In genomic region chr6:44135875-44136274, GRCh38 we compare ENCODE assay signal across 1 cellular context.
TF ChIP-seq lines count a peak whose summit lies in the region.

No MANE protein-coding gene starts in this region.

TF ChIP-seq in WTC11, 78 proteins besides CTCF, POLR2A, EP300 and RAD21 (continued from another document):
- TF ChIP-seq SP1 (CRISPR knock-in tag; conservative IDR thresholded peaks at IDR 0.05) = no peak
- no peak for TF ChIP-seq GABPB1 (CRISPR knock-in tag; IDR thresholded peaks at IDR 0.05)
- no peak for TF ChIP-seq SMAD3 (CRISPR knock-in tag; IDR thresholded peaks at IDR 0.05; ENCODE audit: borderline replicate concordance)
- TF ChIP-seq FOXK1 (CRISPR knock-in tag; IDR thresholded peaks at IDR 0.05) = no peak
- TF ChIP-seq, protein P1, sequence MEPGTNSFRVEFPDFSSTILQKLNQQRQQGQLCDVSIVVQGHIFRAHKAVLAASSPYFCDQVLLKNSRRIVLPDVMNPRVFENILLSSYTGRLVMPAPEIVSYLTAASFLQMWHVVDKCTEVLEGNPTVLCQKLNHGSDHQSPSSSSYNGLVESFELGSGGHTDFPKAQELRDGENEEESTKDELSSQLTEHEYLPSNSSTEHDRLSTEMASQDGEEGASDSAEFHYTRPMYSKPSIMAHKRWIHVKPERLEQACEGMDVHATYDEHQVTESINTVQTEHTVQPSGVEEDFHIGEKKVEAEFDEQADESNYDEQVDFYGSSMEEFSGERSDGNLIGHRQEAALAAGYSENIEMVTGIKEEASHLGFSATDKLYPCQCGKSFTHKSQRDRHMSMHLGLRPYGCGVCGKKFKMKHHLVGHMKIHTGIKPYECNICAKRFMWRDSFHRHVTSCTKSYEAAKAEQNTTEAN (CRISPR knock-in tag; IDR thresholded peaks at IDR 0.05) = no peak
- TF ChIP-seq NR3C1 (CRISPR knock-in tag; conservative IDR thresholded peaks at IDR 0.05; ENCODE audit: low read depth) = no peak
- TF ChIP-seq ZNF396 (CRISPR knock-in tag; IDR thresholded peaks at IDR 0.05; ENCODE audit: borderline replicate concordance) = no peak
- TF ChIP-seq TCF7 (CRISPR knock-in tag; IDR thresholded peaks at IDR 0.05; ENCODE audit: low read depth) = no peak
- TF ChIP-seq, protein P2, sequence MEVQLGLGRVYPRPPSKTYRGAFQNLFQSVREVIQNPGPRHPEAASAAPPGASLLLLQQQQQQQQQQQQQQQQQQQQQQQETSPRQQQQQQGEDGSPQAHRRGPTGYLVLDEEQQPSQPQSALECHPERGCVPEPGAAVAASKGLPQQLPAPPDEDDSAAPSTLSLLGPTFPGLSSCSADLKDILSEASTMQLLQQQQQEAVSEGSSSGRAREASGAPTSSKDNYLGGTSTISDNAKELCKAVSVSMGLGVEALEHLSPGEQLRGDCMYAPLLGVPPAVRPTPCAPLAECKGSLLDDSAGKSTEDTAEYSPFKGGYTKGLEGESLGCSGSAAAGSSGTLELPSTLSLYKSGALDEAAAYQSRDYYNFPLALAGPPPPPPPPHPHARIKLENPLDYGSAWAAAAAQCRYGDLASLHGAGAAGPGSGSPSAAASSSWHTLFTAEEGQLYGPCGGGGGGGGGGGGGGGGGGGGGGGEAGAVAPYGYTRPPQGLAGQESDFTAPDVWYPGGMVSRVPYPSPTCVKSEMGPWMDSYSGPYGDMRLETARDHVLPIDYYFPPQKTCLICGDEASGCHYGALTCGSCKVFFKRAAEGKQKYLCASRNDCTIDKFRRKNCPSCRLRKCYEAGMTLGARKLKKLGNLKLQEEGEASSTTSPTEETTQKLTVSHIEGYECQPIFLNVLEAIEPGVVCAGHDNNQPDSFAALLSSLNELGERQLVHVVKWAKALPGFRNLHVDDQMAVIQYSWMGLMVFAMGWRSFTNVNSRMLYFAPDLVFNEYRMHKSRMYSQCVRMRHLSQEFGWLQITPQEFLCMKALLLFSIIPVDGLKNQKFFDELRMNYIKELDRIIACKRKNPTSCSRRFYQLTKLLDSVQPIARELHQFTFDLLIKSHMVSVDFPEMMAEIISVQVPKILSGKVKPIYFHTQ (CRISPR knock-in tag; IDR thresholded peaks at IDR 0.05) = no peak
- TF ChIP-seq FOXP1 (CRISPR knock-in tag; IDR thresholded peaks at IDR 0.05; ENCODE audit: borderline replicate concordance) = no peak
- no peak for TF ChIP-seq ESRRA (CRISPR knock-in tag; IDR thresholded peaks at IDR 0.05; ENCODE audit: borderline replicate concordance)
- no peak for TF ChIP-seq RORB (CRISPR knock-in tag; IDR thresholded peaks at IDR 0.05)
- TF ChIP-seq, protein P3, sequence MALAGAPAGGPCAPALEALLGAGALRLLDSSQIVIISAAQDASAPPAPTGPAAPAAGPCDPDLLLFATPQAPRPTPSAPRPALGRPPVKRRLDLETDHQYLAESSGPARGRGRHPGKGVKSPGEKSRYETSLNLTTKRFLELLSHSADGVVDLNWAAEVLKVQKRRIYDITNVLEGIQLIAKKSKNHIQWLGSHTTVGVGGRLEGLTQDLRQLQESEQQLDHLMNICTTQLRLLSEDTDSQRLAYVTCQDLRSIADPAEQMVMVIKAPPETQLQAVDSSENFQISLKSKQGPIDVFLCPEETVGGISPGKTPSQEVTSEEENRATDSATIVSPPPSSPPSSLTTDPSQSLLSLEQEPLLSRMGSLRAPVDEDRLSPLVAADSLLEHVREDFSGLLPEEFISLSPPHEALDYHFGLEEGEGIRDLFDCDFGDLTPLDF (CRISPR knock-in tag; IDR thresholded peaks at IDR 0.05) = no peak
- TF ChIP-seq, protein P4, sequence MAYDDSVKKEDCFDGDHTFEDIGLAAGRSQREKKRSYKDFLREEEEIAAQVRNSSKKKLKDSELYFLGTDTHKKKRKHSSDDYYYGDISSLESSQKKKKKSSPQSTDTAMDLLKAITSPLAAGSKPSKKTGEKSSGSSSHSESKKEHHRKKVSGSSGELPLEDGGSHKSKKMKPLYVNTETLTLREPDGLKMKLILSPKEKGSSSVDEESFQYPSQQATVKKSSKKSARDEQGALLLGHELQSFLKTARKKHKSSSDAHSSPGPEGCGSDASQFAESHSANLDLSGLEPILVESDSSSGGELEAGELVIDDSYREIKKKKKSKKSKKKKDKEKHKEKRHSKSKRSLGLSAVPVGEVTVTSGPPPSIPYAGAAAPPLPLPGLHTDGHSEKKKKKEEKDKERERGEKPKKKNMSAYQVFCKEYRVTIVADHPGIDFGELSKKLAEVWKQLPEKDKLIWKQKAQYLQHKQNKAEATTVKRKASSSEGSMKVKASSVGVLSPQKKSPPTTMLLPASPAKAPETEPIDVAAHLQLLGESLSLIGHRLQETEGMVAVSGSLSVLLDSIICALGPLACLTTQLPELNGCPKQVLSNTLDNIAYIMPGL (CRISPR knock-in tag; IDR thresholded peaks at IDR 0.05) = no peak
- TF ChIP-seq AFF4 (CRISPR knock-in tag; IDR thresholded peaks at IDR 0.05; ENCODE audit: borderline replicate concordance) = no peak
- no peak for TF ChIP-seq NR2C2 (CRISPR knock-in tag; IDR thresholded peaks at IDR 0.05)
- TF ChIP-seq PRRX2 (CRISPR knock-in tag; IDR thresholded peaks at IDR 0.05) = no peak
